In genomic region chr16:70523621-70524405, GRCh38 we compare ENCODE assay signal across 1 cellular context.
TF ChIP-seq lines count a peak whose summit lies in the region.

Gene SF3B3 (plus strand): TSS chr16:70523816. CDS start chr16:70526657, 2,841 bp downstream.

TF ChIP-seq in HepG2, 621 proteins besides CTCF, POLR2A, EP300 and RAD21 (continued from another document and continues in another):
- TF ChIP-seq, protein P1, sequence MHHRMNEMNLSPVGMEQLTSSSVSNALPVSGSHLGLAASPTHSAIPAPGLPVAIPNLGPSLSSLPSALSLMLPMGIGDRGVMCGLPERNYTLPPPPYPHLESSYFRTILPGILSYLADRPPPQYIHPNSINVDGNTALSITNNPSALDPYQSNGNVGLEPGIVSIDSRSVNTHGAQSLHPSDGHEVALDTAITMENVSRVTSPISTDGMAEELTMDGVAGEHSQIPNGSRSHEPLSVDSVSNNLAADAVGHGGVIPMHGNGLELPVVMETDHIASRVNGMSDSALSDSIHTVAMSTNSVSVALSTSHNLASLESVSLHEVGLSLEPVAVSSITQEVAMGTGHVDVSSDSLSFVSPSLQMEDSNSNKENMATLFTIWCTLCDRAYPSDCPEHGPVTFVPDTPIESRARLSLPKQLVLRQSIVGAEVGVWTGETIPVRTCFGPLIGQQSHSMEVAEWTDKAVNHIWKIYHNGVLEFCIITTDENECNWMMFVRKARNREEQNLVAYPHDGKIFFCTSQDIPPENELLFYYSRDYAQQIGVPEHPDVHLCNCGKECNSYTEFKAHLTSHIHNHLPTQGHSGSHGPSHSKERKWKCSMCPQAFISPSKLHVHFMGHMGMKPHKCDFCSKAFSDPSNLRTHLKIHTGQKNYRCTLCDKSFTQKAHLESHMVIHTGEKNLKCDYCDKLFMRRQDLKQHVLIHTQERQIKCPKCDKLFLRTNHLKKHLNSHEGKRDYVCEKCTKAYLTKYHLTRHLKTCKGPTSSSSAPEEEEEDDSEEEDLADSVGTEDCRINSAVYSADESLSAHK (CRISPR knock-in tag; IDR thresholded peaks at IDR 0.05; ENCODE audit: borderline replicate concordance): no peak; the same call in 1 of the 2 replicates
- TF ChIP-seq PAX8 (CRISPR knock-in tag; IDR thresholded peaks at IDR 0.05; ENCODE audit: borderline replicate concordance) (no peak), AGO2 (optimal IDR thresholded peaks at IDR 0.05; ENCODE audit: low read depth, low read length) (no peak), TOPORS (CRISPR knock-in tag; IDR thresholded peaks at IDR 0.05) (no peak), BHLHE40 (IDR thresholded peaks at IDR 0.05; ENCODE audit: low read length) (peak; percentile 7; the same call in 1 of the 2 replicates), MZF1 (CRISPR knock-in tag; IDR thresholded peaks at IDR 0.05; ENCODE audit: borderline replicate concordance) (no peak; the same call in 1 of the 2 replicates), MATR3 (CRISPR knock-in tag; IDR thresholded peaks at IDR 0.05) (no peak), RFX5 (IDR thresholded peaks at IDR 0.05; ENCODE audit: low read depth, low read length) (no peak), GPBP1L1 (CRISPR knock-in tag; IDR thresholded peaks at IDR 0.05) (no peak), AKAP8 (CRISPR knock-in tag; IDR thresholded peaks at IDR 0.05) (no peak), NFE2L2 (IDR thresholded peaks at IDR 0.05; ENCODE audit: low read length) (no peak), KDM2A (CRISPR knock-in tag; IDR thresholded peaks at IDR 0.05; ENCODE audit: borderline replicate concordance, low read depth) (peak; percentile 85; the same call in 1 of the 2 replicates), SOX6 (IDR thresholded peaks at IDR 0.05) (no peak), SOX6 (CRISPR knock-in tag; IDR thresholded peaks at IDR 0.05) (peak; percentile 56), ZNF768 (CRISPR knock-in tag; IDR thresholded peaks at IDR 0.05) (no peak; the same call in 1 of the 2 replicates), NR1H2 (CRISPR knock-in tag; IDR thresholded peaks at IDR 0.05; ENCODE audit: borderline replicate concordance, low read depth) (no peak), ZFAT (CRISPR knock-in tag; conservative IDR thresholded peaks at IDR 0.05) (peak; percentile 90), MEF2D (CRISPR knock-in tag; IDR thresholded peaks at IDR 0.05) (peak; percentile 36; the same call in 1 of the 2 replicates), KDM5B (CRISPR knock-in tag; IDR thresholded peaks at IDR 0.05; ENCODE audit: borderline replicate concordance) (peak; percentile 75), ZNF710 (CRISPR knock-in tag; IDR thresholded peaks at IDR 0.05; ENCODE audit: borderline replicate concordance) (peak; percentile 44; the same call in 1 of the 2 replicates), RBAK (CRISPR knock-in tag; IDR thresholded peaks at IDR 0.05) (no peak), PAF1 (CRISPR knock-in tag; IDR thresholded peaks at IDR 0.05) (no peak), ZBTB2 (CRISPR knock-in tag; IDR thresholded peaks at IDR 0.05; ENCODE audit: low read depth) (no peak), MAF1 (CRISPR knock-in tag; IDR thresholded peaks at IDR 0.05; ENCODE audit: borderline replicate concordance) (no peak), ZBTB1 (CRISPR knock-in tag; IDR thresholded peaks at IDR 0.05; ENCODE audit: borderline replicate concordance) (no peak), FOXO1 (CRISPR knock-in tag; IDR thresholded peaks at IDR 0.05) (peak; percentile 19; the same call in 1 of the 2 replicates), ZNF782 (CRISPR knock-in tag; IDR thresholded peaks at IDR 0.05; ENCODE audit: borderline replicate concordance) (no peak), NONO (IDR thresholded peaks at IDR 0.05) (no peak), NONO (CRISPR knock-in tag; conservative IDR thresholded peaks at IDR 0.05) (peak; percentile 16), ZFP36L1 (CRISPR knock-in tag; IDR thresholded peaks at IDR 0.05) (peak; percentile 20; the same call in 1 of the 2 replicates), RFXANK (CRISPR knock-in tag; IDR thresholded peaks at IDR 0.05) (no peak; the same call in 1 of the 2 replicates), PHF21A (CRISPR knock-in tag; IDR thresholded peaks at IDR 0.05) (0 out of 2 replicates have a peak, but pooled peaks have one; percentile 21), ZNF264 (CRISPR knock-in tag; IDR thresholded peaks at IDR 0.05) (0 out of 2 replicates have a peak, but pooled peaks have one; percentile 12), ZSCAN29 (CRISPR knock-in tag; conservative IDR thresholded peaks at IDR 0.05) (no peak), RXRB (CRISPR knock-in tag; IDR thresholded peaks at IDR 0.05; ENCODE audit: borderline replicate concordance) (peak; percentile 44; the same call in 1 of the 2 replicates), ZKSCAN5 (CRISPR knock-in tag; IDR thresholded peaks at IDR 0.05) (no peak), ZNF546 (CRISPR knock-in tag; conservative IDR thresholded peaks at IDR 0.05) (peak; percentile 89), SETDB1 (CRISPR knock-in tag; IDR thresholded peaks at IDR 0.05; ENCODE audit: borderline replicate concordance) (no peak), ATF7 (IDR thresholded peaks at IDR 0.05) (no peak), ATF7 (CRISPR knock-in tag; IDR thresholded peaks at IDR 0.05) (no peak), RNF2 (conservative IDR thresholded peaks at IDR 0.05; ENCODE audit: low read depth) (no peak), ATF4 (CRISPR knock-in tag; IDR thresholded peaks at IDR 0.05) (no peak)
- TF ChIP-seq, protein P2, sequence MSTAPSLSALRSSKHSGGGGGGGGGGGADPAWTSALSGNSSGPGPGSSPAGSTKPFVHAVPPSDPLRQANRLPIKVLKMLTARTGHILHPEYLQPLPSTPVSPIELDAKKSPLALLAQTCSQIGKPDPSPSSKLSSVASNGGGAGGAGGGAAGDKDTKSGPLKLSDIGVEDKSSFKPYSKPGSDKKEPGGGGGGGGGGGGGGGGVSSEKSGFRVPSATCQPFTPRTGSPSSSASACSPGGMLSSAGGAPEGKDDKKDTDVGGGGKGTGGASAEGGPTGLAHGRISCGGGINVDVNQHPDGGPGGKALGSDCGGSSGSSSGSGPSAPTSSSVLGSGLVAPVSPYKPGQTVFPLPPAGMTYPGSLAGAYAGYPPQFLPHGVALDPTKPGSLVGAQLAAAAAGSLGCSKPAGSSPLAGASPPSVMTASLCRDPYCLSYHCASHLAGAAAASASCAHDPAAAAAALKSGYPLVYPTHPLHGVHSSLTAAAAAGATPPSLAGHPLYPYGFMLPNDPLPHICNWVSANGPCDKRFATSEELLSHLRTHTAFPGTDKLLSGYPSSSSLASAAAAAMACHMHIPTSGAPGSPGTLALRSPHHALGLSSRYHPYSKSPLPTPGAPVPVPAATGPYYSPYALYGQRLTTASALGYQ (CRISPR knock-in tag; IDR thresholded peaks at IDR 0.05): peak; percentile 78
- TF ChIP-seq, protein P3, sequence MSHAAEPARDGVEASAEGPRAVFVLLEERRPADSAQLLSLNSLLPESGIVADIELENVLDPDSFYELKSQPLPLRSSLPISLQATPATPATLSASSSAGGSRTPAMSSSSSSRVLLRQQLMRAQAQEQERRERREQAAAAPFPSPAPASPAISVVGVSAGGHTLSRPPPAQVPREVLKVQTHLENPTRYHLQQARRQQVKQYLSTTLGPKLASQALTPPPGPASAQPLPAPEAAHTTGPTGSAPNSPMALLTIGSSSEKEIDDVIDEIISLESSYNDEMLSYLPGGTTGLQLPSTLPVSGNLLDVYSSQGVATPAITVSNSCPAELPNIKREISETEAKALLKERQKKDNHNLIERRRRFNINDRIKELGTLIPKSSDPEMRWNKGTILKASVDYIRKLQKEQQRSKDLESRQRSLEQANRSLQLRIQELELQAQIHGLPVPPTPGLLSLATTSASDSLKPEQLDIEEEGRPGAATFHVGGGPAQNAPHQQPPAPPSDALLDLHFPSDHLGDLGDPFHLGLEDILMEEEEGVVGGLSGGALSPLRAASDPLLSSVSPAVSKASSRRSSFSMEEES (CRISPR knock-in tag; IDR thresholded peaks at IDR 0.05): peak; percentile 3; the same call in 1 of the 2 replicates
- TF ChIP-seq, protein P4, sequence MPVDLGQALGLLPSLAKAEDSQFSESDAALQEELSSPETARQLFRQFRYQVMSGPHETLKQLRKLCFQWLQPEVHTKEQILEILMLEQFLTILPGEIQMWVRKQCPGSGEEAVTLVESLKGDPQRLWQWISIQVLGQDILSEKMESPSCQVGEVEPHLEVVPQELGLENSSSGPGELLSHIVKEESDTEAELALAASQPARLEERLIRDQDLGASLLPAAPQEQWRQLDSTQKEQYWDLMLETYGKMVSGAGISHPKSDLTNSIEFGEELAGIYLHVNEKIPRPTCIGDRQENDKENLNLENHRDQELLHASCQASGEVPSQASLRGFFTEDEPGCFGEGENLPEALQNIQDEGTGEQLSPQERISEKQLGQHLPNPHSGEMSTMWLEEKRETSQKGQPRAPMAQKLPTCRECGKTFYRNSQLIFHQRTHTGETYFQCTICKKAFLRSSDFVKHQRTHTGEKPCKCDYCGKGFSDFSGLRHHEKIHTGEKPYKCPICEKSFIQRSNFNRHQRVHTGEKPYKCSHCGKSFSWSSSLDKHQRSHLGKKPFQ (CRISPR knock-in tag; IDR thresholded peaks at IDR 0.05; ENCODE audit: insufficient replicate concordance): peak; percentile 44
- TF ChIP-seq, protein P5, sequence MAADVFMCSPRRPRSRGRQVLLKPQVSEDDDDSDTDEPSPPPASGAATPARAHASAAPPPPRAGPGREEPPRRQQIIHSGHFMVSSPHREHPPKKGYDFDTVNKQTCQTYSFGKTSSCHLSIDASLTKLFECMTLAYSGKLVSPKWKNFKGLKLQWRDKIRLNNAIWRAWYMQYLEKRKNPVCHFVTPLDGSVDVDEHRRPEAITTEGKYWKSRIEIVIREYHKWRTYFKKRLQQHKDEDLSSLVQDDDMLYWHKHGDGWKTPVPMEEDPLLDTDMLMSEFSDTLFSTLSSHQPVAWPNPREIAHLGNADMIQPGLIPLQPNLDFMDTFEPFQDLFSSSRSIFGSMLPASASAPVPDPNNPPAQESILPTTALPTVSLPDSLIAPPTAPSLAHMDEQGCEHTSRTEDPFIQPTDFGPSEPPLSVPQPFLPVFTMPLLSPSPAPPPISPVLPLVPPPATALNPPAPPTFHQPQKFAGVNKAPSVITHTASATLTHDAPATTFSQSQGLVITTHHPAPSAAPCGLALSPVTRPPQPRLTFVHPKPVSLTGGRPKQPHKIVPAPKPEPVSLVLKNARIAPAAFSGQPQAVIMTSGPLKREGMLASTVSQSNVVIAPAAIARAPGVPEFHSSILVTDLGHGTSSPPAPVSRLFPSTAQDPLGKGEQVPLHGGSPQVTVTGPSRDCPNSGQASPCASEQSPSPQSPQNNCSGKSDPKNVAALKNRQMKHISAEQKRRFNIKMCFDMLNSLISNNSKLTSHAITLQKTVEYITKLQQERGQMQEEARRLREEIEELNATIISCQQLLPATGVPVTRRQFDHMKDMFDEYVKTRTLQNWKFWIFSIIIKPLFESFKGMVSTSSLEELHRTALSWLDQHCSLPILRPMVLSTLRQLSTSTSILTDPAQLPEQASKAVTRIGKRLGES (CRISPR knock-in tag; IDR thresholded peaks at IDR 0.05; ENCODE audit: borderline replicate concordance): no peak
